ENCODE assay signal across 14 cellular contexts in the genomic region with DNA sequence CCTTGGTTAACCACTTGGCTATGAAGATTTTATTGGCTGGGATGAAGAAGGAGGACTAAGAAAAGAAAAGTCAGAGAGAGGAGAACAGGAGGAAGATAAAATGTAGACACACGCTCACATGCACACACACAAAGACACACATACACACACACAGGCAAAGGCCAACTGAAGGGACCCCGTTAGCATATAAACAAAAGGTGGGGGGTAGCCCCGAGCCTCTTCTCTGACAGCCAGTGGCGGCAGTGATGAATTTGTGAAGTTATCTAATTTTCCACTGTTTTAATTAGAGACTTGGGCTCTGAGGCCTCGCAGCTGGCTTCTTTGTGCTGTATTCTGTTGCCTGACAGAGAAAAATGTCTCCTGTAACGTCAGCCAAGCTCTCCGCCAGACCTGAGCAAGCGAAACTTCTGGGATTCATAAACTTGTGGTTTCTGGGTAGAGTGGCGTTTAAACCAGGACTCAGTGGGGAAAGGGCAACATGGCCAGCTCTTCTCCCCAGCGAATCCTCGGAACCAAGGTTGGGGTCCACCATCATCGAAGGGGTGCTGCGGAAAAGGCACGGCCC.
DNase-seq lines count a peak whose midpoint lies in the region; ATAC-seq and TF ChIP-seq lines count a peak whose summit lies in the region.
"Had no signal": no experiment of that assay in that cellular context is flagged by ENCODE, and none has a peak within 500 bp of the region (broad histone marks: within the 10 kb centered on the region; RNA-seq: fewer than 3 reads in every experiment).

No MANE protein-coding gene starts in this region.

- no peaks in the 10 kb centered on the region for H3K79me2 ChIP-seq in osteoblast (ENCODE audit: insufficient read depth, low read length)

- peak; percentile 79 for DNase-seq in AG09319 (ENCODE audit: extremely low read depth, low read depth)
- peak; percentile 31 for DNase-seq in SK-N-DZ (ENCODE audit: low spot score)
- peak; percentile 90 for DNase-seq in fibroblast of peridontal ligament (ENCODE audit: extremely low read depth)
- no peak for DNase-seq in osteoblast (ENCODE audit: insufficient read length, low spot score, missing footprints)
- no peak for DNase-seq in suprapubic skin (ENCODE audit: low spot score in 2 of 2)
- DNase-seq in activated CD8-positive, alpha-beta memory T cell treated with anti-CD3 and anti-CD28 coated beads for 24 hours: no peak
- no peak for DNase-seq in MV-4-11 (lab: John Stamatoyannopoulos, UW)
- DNase-seq in omental fat pad (ENCODE audit: low spot score): no peak
- DNase-seq: activated CD4-positive, alpha-beta T cell treated with anti-CD3 and anti-CD28 coated beads for 48 hours; NCI-H510A treated with DMSO at 0.1 percent for 48 hours; SIG-M5; stimulated activated CD4-positive, alpha-beta T cell treated with anti-CD3 and anti-CD28 coated beads, Interleukin-1b, Interleukin-23, amount 100 ng/mL, for 48 hours; stimulated activated naive CD4-positive, alpha-beta T cell treated with Interleukin-2 at 50 U/mL for 16 hours had no signal

- WGBS in suprapubic skin: 50% methylated on average over 14 of the region's 14 CpGs

- no peaks in the 10 kb centered on the region for H3K36me3 ChIP-seq in osteoblast (ENCODE audit: insufficient read depth, low read length)
- H3K36me3 ChIP-seq in suprapubic skin: no peaks in the 10 kb centered on the region
- H3K36me3 ChIP-seq: BLaER1 had no signal

- H3K4me1 ChIP-seq in osteoblast (ENCODE audit: insufficient read depth, low read length) (peaks cover 10% of the 10 kb centered on the region), suprapubic skin (peaks cover 6% of the 10 kb centered on the region)

- no peaks in the 10 kb centered on the region for H4K20me1 ChIP-seq in osteoblast (ENCODE audit: insufficient read depth, low read length)
- H4K20me1 ChIP-seq: BLaER1 had no signal

- TF ChIP-seq EP300 in suprapubic skin (IDR thresholded peaks at IDR 0.05): no peak

- H3K4me3 ChIP-seq in osteoblast (ENCODE audit: insufficient read depth, low read length): no peak overlapping the region
- no peak overlapping the region for H3K4me3 ChIP-seq in suprapubic skin
- H3K4me3 ChIP-seq: BLaER1 had no signal

- H3K27me3 ChIP-seq in osteoblast (ENCODE audit: insufficient read depth, low read length) (peaks cover 10% of the 10 kb centered on the region), suprapubic skin (peaks cover 27% of the 10 kb centered on the region)
- H3K27me3 ChIP-seq: BLaER1 had no signal

- no peaks in the 10 kb centered on the region for H3K9me3 ChIP-seq in osteoblast (ENCODE audit: low read depth, low read length)
- no peaks in the 10 kb centered on the region for H3K9me3 ChIP-seq in suprapubic skin
- H3K9me3 ChIP-seq: BLaER1 had no signal

- TF ChIP-seq CTCF in AG09319 (IDR thresholded peaks at IDR 0.05; ENCODE audit: low read depth, low read length): no peak
- TF ChIP-seq CTCF in osteoblast (IDR thresholded peaks at IDR 0.05; ENCODE audit: extremely low read depth, low read depth, low read length): no peak
- TF ChIP-seq CTCF in suprapubic skin (IDR thresholded peaks at IDR 0.05): no peak
- no peak for TF ChIP-seq CTCF in omental fat pad (IDR thresholded peaks at IDR 0.05)

- no peak for TF ChIP-seq POLR2A in suprapubic skin (IDR thresholded peaks at IDR 0.05)

- peak overlapping the region; percentile 11 for H3K4me2 ChIP-seq in osteoblast (ENCODE audit: insufficient read depth, low read length)
- H3K4me2 ChIP-seq: BLaER1 had no signal

- H3K27ac ChIP-seq in osteoblast (ENCODE audit: low read depth, low read length): no peak overlapping the region
- H3K27ac ChIP-seq in suprapubic skin: no peak overlapping the region
- H3K27ac ChIP-seq: BLaER1 had no signal

- H2AFZ ChIP-seq in osteoblast (ENCODE audit: low read length): no peak overlapping the region

- ATAC-seq in omental fat pad (ENCODE audit: low FRiP score): no peak

Comparison
In these comparisons a context has a peak if more than half of its experiments do, and no peak if none do; other contexts are left out.
1. DNase-seq: peak in AG09319 (single experiment), SK-N-DZ (single experiment) and fibroblast of peridontal ligament (single experiment); none in osteoblast (single experiment), suprapubic skin (0 of 2), activated CD8-positive, alpha-beta memory T cell treated with anti-CD3 and anti-CD28 coated beads for 24 hours (single experiment), MV-4-11 (single experiment) and omental fat pad (single experiment).